In the genomic region with DNA sequence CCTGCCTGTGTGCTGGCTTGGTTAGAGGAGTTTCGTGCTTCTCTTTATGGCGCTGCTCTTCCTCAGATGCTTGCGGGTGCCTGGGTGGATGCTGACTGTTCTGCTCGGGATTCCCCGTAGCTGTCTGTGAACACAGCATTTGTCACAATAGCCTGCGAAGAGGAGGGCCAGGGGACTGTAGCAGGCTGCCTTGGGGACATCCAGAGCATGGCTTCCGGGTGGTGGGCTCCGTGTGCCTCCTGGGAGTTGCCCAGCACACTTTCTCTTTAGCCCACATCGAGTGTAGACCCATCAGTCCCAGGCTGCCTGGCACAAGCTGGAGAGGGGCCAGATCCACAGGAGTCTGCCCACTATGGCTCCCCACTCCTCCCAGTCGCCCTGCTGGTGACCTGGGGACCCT, we compare ENCODE assay signal across 12 cellular contexts. TPM values are rescaled to one million over a fixed set of nuclear protein-coding genes. Genes with fewer than 3 reads are reported as not detected.
DNase-seq lines count a peak whose midpoint lies in the region; ATAC-seq and TF ChIP-seq lines count a peak whose summit lies in the region.
"Had no signal": no experiment of that assay in that cellular context is flagged by ENCODE, and none has a peak within 500 bp of the region (broad histone marks: within the 10 kb centered on the region; RNA-seq: fewer than 3 reads in every experiment).

No MANE protein-coding gene starts in this region.

- H2AFZ ChIP-seq in IMR-90 (replicated peaks; ENCODE audit: low read length, poor library complexity), result no peak overlapping the region

- H4K8ac ChIP-seq in IMR-90 (ENCODE audit: low read depth in 2 of 2, low read length in 2 of 2), result no peak overlapping the region

- H3K27me3 ChIP-seq in GM06990 (replicated peaks; ENCODE audit: control insufficient read depth, insufficient read depth, low read length) (no peaks in the 10 kb centered on the region), IMR-90 (ENCODE audit: control insufficient read depth, insufficient read depth, low read length) (no peaks in the 10 kb centered on the region)
- H3K27me3 ChIP-seq: stomach had no signal

- no peaks in the 10 kb centered on the region for H3K4me1 Mint-ChIP-seq in activated T-cell treated with anti-CD3 and anti-CD28 coated beads, Interleukin-2, amount 50 U/mL, for 4 hours (ENCODE audit: low read depth)
- H3K4me1 Mint-ChIP-seq: immature natural killer cell had no signal

- H3K9me3 ChIP-seq in IMR-90 (ENCODE audit: control insufficient read depth, insufficient read depth, low read length), result no peaks in the 10 kb centered on the region
- H3K9me3 ChIP-seq: stomach had no signal

- no peak overlapping the region for H3K14ac ChIP-seq in IMR-90 (replicated peaks; ENCODE audit: low read depth, low read length)

- no peak overlapping the region for H3K56ac ChIP-seq in IMR-90 (ENCODE audit: extremely low read depth, insufficient read depth, low read length)

- no peaks in the 10 kb centered on the region for H3K36me3 Mint-ChIP-seq in activated T-cell treated with anti-CD3 and anti-CD28 coated beads, Interleukin-2, amount 50 U/mL, for 4 hours (ENCODE audit: insufficient read depth)
- H3K36me3 Mint-ChIP-seq: immature natural killer cell; natural killer cell treated with Interleukin-12 subunit alpha and Interleukin-12 subunit beta and Interleukin-15 and Interleukin-18, amount 100 ng/mL, for 72 hours had no signal

- H3K9me3 Mint-ChIP-seq in activated T-cell treated with anti-CD3 and anti-CD28 coated beads, Interleukin-2, amount 50 U/mL, for 4 hours, result no peaks in the 10 kb centered on the region
- H3K9me3 Mint-ChIP-seq: immature natural killer cell; natural killer cell treated with Interleukin-12 subunit alpha and Interleukin-12 subunit beta and Interleukin-15 and Interleukin-18, amount 100 ng/mL, for 72 hours had no signal

- H3K4me3 Mint-ChIP-seq in activated T-cell treated with anti-CD3 and anti-CD28 coated beads, Interleukin-2, amount 50 U/mL, for 4 hours, result no peak overlapping the region
- H3K4me3 Mint-ChIP-seq: immature natural killer cell; natural killer cell treated with Interleukin-12 subunit alpha and Interleukin-12 subunit beta and Interleukin-15 and Interleukin-18, amount 100 ng/mL, for 72 hours had no signal

- peaks cover 3% of the 10 kb centered on the region for H3K36me3 ChIP-seq in GM06990 (ENCODE audit: control insufficient read depth, insufficient read depth, low read length)
- no peaks in the 10 kb centered on the region for H3K36me3 ChIP-seq in IMR-90 (ENCODE audit: control insufficient read depth, insufficient read depth, low read length)

- H3K4me1 ChIP-seq in IMR-90 (ENCODE audit: control insufficient read depth, insufficient read depth, low read length), result peaks cover 2% of the 10 kb centered on the region; the same call in 1 of the 2 replicates

- H3K18ac ChIP-seq in IMR-90 (ENCODE audit: low read depth, low read length), result no peak overlapping the region

- peaks cover 7% of the 10 kb centered on the region for H3K27me3 Mint-ChIP-seq in activated T-cell treated with anti-CD3 and anti-CD28 coated beads, Interleukin-2, amount 50 U/mL, for 4 hours (ENCODE audit: low read depth)
- H3K27me3 Mint-ChIP-seq: natural killer cell treated with Interleukin-12 subunit alpha and Interleukin-12 subunit beta and Interleukin-15 and Interleukin-18, amount 100 ng/mL, for 72 hours had no signal

- TF ChIP-seq RAD21 in IMR-90 (IDR thresholded peaks at IDR 0.05; ENCODE audit: low read length), result no peak

- peak; percentile 68 for DNase-seq in GM06990 (ENCODE audit: extremely low read depth, insufficient read length)
- DNase-seq in IMR-90, result no peak
- DNase-seq in SIG-M5 treated with dmso at 0.1 percent for 504 hours (lab: John Stamatoyannopoulos, UW; ENCODE audit: unreplicated experiment), result no peak
- DNase-seq in RKO (ENCODE audit: low spot score), result no peak
- no peak for DNase-seq in activated T-cell treated with anti-CD3 and anti-CD28 coated beads, Interleukin-2, amount 50 U/mL, for 4 hours
- no peak for DNase-seq in DMS53 (lab: John Stamatoyannopoulos, UW)
- DNase-seq: immature natural killer cell, stomach, T-helper 9 cell had no signal

- BruUV-seq in IMR-90 (replicated peaks; lab: Mats Ljungman, UMichigan), result no TSS peak

- peak overlapping the region; percentile 33; the same call in 1 of the 2 replicates for H2AK5ac ChIP-seq in IMR-90 (ENCODE audit: low read depth, low read length)

- H4K5ac ChIP-seq in IMR-90 (ENCODE audit: low read depth, low read length), result no peak overlapping the region

- no peak overlapping the region for H2BK15ac ChIP-seq in IMR-90 (ENCODE audit: low read depth, low read length)

- H3K9me1 ChIP-seq in IMR-90 (ENCODE audit: insufficient read depth, low read length), result 0 out of 2 replicates have a peak, but pooled peaks cover 5% of the 10 kb centered on the region

- H2AK9ac ChIP-seq in IMR-90 (replicated peaks; ENCODE audit: low read depth, low read length, poor library complexity), result no peak overlapping the region

- TF ChIP-seq POLR2A in IMR-90 (IDR thresholded peaks at IDR 0.05; ENCODE audit: low read depth, low read length), result no peak

- dilution Hi-C loops in IMR-90 (cut with HindIII; ENCODE audit: low sequenced_read_pairs, unreplicated experiment), result no loop called here

- no peak overlapping the region for H3K4me2 ChIP-seq in IMR-90 (ENCODE audit: low read depth, low read length)

- intact Hi-C loops in IMR-90 (cut with micrococcal nuclease), result no loop called here

- no peak overlapping the region for H2BK120ac ChIP-seq in IMR-90 (ENCODE audit: low read depth, low read length)

- H3K27ac ChIP-seq in IMR-90 (ENCODE audit: insufficient read depth, low read length), result no peak overlapping the region
- H3K27ac ChIP-seq: stomach had no signal

- no peaks in the 10 kb centered on the region for H4K20me1 ChIP-seq in IMR-90 (ENCODE audit: insufficient read depth, low read length)

- 88% methylated on average over 5 of the region's 10 CpGs; no CpG with 5 or more reads in 1 of the 2 experiments for WGBS in IMR-90 (ENCODE audit: extremely low coverage in 2 of 2, insufficient read length in 1 of 2), 2 experiments

- H3K4me3 ChIP-seq in GM06990 (replicated peaks; ENCODE audit: low read depth, low read length), result 0 out of 2 replicates have a peak overlapping the region, but pooled peaks have one; percentile 4
- H3K4me3 ChIP-seq in IMR-90 (ENCODE audit: insufficient read depth, low read depth, low read length), result no peak overlapping the region
- H3K4me3 ChIP-seq: stomach had no signal

- in situ Hi-C loops in IMR-90 (cut with MboI; ENCODE audit: low sequenced_read_pairs), result no loop called here

- CTCF ChIA-PET in IMR-90 (lab: Yijun Ruan, JAX), result no interaction called here

- no peak overlapping the region for H2BK5ac ChIP-seq in IMR-90 (ENCODE audit: low read depth, low read length, poor library complexity, severe bottlenecking)

- peaks cover 0 to 11% of the 10 kb centered on the region in 2 experiments; a peak in 1 of 4 replicates for H3K79me1 ChIP-seq in IMR-90 (ENCODE audit: low read depth in 1 of 2, low read length in 2 of 2)

- no peak for TF ChIP-seq CTCF in GM06990 (IDR thresholded peaks at IDR 0.05; ENCODE audit: insufficient read depth, low read length, poor library complexity, severe bottlenecking)
- no peak for TF ChIP-seq CTCF in IMR-90 (conservative IDR thresholded peaks at IDR 0.05; ENCODE audit: low read depth, low read length)

- peak; percentile 57 for ATAC-seq in GM19328 (IDR thresholded peaks at IDR 0.05; ENCODE audit: unreplicated experiment)
- peak; percentile 41 for ATAC-seq in HG02870 (IDR thresholded peaks at IDR 0.05; ENCODE audit: unreplicated experiment)
- ATAC-seq in IMR-90 (ENCODE audit: low read depth), result no peak
- ATAC-seq in activated T-cell treated with anti-CD3 and anti-CD28 coated beads, Interleukin-2, amount 50 U/mL, for 4 hours, result no peak

- H3K9ac ChIP-seq in IMR-90 (ENCODE audit: low read depth, low read length), result no peak overlapping the region

- H4K91ac ChIP-seq in IMR-90 (ENCODE audit: insufficient read depth, low read depth, low read length), result no peak overlapping the region

- POLR2A ChIA-PET in IMR-90 (lab: Charles Lee; ENCODE audit: unreplicated experiment), result no interaction called here

- H3K23ac ChIP-seq in IMR-90 (ENCODE audit: low read depth, low read length), result no peak overlapping the region

- H3K4ac ChIP-seq in IMR-90 (ENCODE audit: low read depth, low read length), result no peak overlapping the region

- no peak overlapping the region for H2BK20ac ChIP-seq in IMR-90 (ENCODE audit: low read depth, low read length)

TF ChIP-seq in IMR-90, 13 proteins besides CTCF, POLR2A, EP300 and RAD21 (continues in another document):
- TF ChIP-seq MAFK (IDR thresholded peaks at IDR 0.05; ENCODE audit: low read depth, low read length) (no peak), BHLHE40 (IDR thresholded peaks at IDR 0.05; ENCODE audit: low read depth, low read length) (no peak), RCOR1 (IDR thresholded peaks at IDR 0.05; ENCODE audit: insufficient replicate concordance, low read length) (no peak), SMC3 (IDR thresholded peaks at IDR 0.05; ENCODE audit: low read depth, low read length) (no peak), NFE2L2 (IDR thresholded peaks at IDR 0.05; ENCODE audit: low read depth, low read length) (no peak), MAZ (IDR thresholded peaks at IDR 0.05; ENCODE audit: borderline replicate concordance, low read depth, low read length) (no peak)
- TF ChIP-seq, protein P1, sequence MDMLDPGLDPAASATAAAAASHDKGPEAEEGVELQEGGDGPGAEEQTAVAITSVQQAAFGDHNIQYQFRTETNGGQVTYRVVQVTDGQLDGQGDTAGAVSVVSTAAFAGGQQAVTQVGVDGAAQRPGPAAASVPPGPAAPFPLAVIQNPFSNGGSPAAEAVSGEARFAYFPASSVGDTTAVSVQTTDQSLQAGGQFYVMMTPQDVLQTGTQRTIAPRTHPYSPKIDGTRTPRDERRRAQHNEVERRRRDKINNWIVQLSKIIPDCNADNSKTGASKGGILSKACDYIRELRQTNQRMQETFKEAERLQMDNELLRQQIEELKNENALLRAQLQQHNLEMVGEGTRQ (IDR thresholded peaks at IDR 0.05; ENCODE audit: low read depth, low read length), result no peak
- TF ChIP-seq, protein P2, sequence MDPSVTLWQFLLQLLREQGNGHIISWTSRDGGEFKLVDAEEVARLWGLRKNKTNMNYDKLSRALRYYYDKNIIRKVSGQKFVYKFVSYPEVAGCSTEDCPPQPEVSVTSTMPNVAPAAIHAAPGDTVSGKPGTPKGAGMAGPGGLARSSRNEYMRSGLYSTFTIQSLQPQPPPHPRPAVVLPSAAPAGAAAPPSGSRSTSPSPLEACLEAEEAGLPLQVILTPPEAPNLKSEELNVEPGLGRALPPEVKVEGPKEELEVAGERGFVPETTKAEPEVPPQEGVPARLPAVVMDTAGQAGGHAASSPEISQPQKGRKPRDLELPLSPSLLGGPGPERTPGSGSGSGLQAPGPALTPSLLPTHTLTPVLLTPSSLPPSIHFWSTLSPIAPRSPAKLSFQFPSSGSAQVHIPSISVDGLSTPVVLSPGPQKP (IDR thresholded peaks at IDR 0.05; ENCODE audit: borderline replicate concordance, low read depth, low read length), result no peak

RNA-seq across cellular contexts. Expression of gene LRRK1, which starts 22.4 kb away (rescaled TPM):
- total RNA-seq in IMR-90 (2012; rRNA removed), result 1.9 and 3.0 TPM in 2 replicates
- polyA plus RNA-seq in IMR-90 (2012; rRNA removed), result 5.8 and 6.8 TPM in 2 replicates
- polyA plus RNA-seq in IMR-90 (2012; cell fraction: cytosol; rRNA removed), result 3.1 and 5.1 TPM in 2 replicates
- 19.9 and 31.2 TPM in 2 replicates for polyA plus RNA-seq in IMR-90 (2012; cell fraction: nucleus; rRNA removed; ENCODE audit: low replicate concordance)
- total RNA-seq in activated T-cell treated with anti-CD3 and anti-CD28 coated beads, Interleukin-2, amount 50 U/mL, for 4 hours, result 1 to 10 TPM in 2 of 3 donors, under 1 TPM in 1; 0.55 to 1.8 (median 1.6) TPM

Comparison
In these comparisons a context has a peak if more than half of its experiments do, and no peak if none do; other contexts are left out.
1. ATAC-seq: peak in GM19328 (single experiment) and HG02870 (single experiment); none in IMR-90 (single experiment) and activated T-cell treated with anti-CD3 and anti-CD28 coated beads, Interleukin-2, amount 50 U/mL, for 4 hours (0 of 2).